In genomic region chr5:113150221-113150620, GRCh38 we compare ENCODE assay signal across 21 cellular contexts.
DNase-seq lines count a peak whose midpoint lies in the region; FAIRE-seq and TF ChIP-seq lines count a peak whose summit lies in the region.
"Had no signal": no experiment of that assay in that cellular context is flagged by ENCODE, and none has a peak within 500 bp of the region (broad histone marks: within the 10 kb centered on the region; RNA-seq: fewer than 3 reads in every experiment).

No MANE protein-coding gene starts in this region.

- H2AFZ ChIP-seq in parathyroid adenoma = no peak overlapping the region
- H2AFZ ChIP-seq: GM23248 had no signal

- FAIRE-seq in endometrium (lab: Jason Lieb, UNC) = peak; percentile 100
- FAIRE-seq: A204.1, GM12891, GM18507 had no signal

- no peaks in the 10 kb centered on the region for H3K36me3 Mint-ChIP-seq in mesothelial cell of epicardium

- H3K4me2 ChIP-seq in parathyroid adenoma (ENCODE audit: low read length) = peak overlapping the region; percentile 14

- H3K4me1 ChIP-seq in SJSA1 (replicated peaks) = peaks cover 34% of the 10 kb centered on the region
- peaks cover 76% of the 10 kb centered on the region for H3K4me1 ChIP-seq in parathyroid adenoma

- TF ChIP-seq POLR2A in erythroblast (IDR thresholded peaks at IDR 0.05; ENCODE audit: low read length) = no peak

- H3K9ac ChIP-seq in parathyroid adenoma = no peak overlapping the region
- H3K9ac ChIP-seq: GM23248 had no signal

- no peaks in the 10 kb centered on the region for H3K9me3 Mint-ChIP-seq in mesothelial cell of epicardium
- H3K9me3 Mint-ChIP-seq: CD4-positive, alpha-beta T cell had no signal

- H3K27me3 Mint-ChIP-seq in mesothelial cell of epicardium (ENCODE audit: low read depth) = no peaks in the 10 kb centered on the region
- H3K27me3 Mint-ChIP-seq: CD4-positive, alpha-beta T cell had no signal

- no peak for TF ChIP-seq CTCF in mesothelial cell of epicardium (IDR thresholded peaks at IDR 0.05; ENCODE audit: unreplicated experiment)
- TF ChIP-seq CTCF in parathyroid adenoma (IDR thresholded peaks at IDR 0.05) = no peak

- H3K4me3 ChIP-seq in SJSA1 (no peak overlapping the region), parathyroid adenoma (ENCODE audit: low read depth, low read length) (no peak overlapping the region)
- H3K4me3 ChIP-seq: GM23248 had no signal

- H3K27me3 ChIP-seq in SJSA1 (replicated peaks) (no peaks in the 10 kb centered on the region), parathyroid adenoma (ENCODE audit: control insufficient read depth, insufficient read depth, low read length) (no peaks in the 10 kb centered on the region)
- H3K27me3 ChIP-seq: BE2C had no signal

- peak overlapping the region; percentile 91 for H3K27ac ChIP-seq in SJSA1
- peak overlapping the region; percentile 84 for H3K27ac ChIP-seq in parathyroid adenoma
- H3K27ac ChIP-seq: GM23248 had no signal

- DNase-seq in SJSA1 (ENCODE audit: low read depth in 1 of 2, low spot score in 2 of 2) (peak in 1 of 2 experiments; percentile 88), mesothelial cell of epicardium (ENCODE audit: low spot score in 2 of 2, unreplicated experiment in 2 of 2) (no peak), NCI-H1694 treated with DMSO at 0.1 percent for 48 hours (lab: John Stamatoyannopoulos, UW) (no peak), erythroblast (lab: John Stamatoyannopoulos, UW) (no peak), GF-D8 (lab: John Stamatoyannopoulos, UW) (no peak), NCI-H2196 treated with DMSO at 0.1 percent for 48 hours (lab: John Stamatoyannopoulos, UW; ENCODE audit: unreplicated experiment) (no peak)
- DNase-seq: BE2C; CD4-positive, alpha-beta T cell; DMS153; GM23248; NCI-H1092 treated with DMSO at 0.1 percent for 48 hours; NCI-H146; NCI-H2081; NCI-H510A; NCI-H748 treated with DMSO at 0.1 percent for 48 hours; SHP77 had no signal

- peak overlapping the region; percentile 22 for H3K27ac Mint-ChIP-seq in mesothelial cell of epicardium
- H3K27ac Mint-ChIP-seq: CD4-positive, alpha-beta T cell had no signal

- H3K9me3 ChIP-seq in SJSA1 (replicated peaks) (no peaks in the 10 kb centered on the region), parathyroid adenoma (ENCODE audit: control insufficient read depth, low read length) (no peaks in the 10 kb centered on the region)
- H3K9me3 ChIP-seq: BE2C had no signal

- H3K4me3 Mint-ChIP-seq in mesothelial cell of epicardium = no peak overlapping the region
- H3K4me3 Mint-ChIP-seq: CD4-positive, alpha-beta T cell had no signal

- H3K79me2 ChIP-seq in parathyroid adenoma = peaks cover 68% of the 10 kb centered on the region

- H3K36me3 ChIP-seq in SJSA1 (no peaks in the 10 kb centered on the region), parathyroid adenoma (ENCODE audit: control insufficient read depth, insufficient read depth, low read length) (no peaks in the 10 kb centered on the region)

- H3K4me1 Mint-ChIP-seq in mesothelial cell of epicardium = peaks cover 25% of the 10 kb centered on the region
